8 cellular contexts compared by ENCODE assay signal in genomic region chr11:9314291-9315077, GRCh38.
DNase-seq lines count a peak whose midpoint lies in the region; ATAC-seq and TF ChIP-seq lines count a peak whose summit lies in the region.

Gene TMEM41B (minus strand): TSS chr11:9314593. CDS start chr11:9314441, 152 bp downstream.

- peak; percentile 86 for TF ChIP-seq POLR2A in GM18951 (IDR thresholded peaks at IDR 0.05; ENCODE audit: extremely low read depth, insufficient read depth, insufficient read length)

- peak; percentile 98 for ATAC-seq in HG03196 (IDR thresholded peaks at IDR 0.05; ENCODE audit: unreplicated experiment)

- peak; percentile 100 for DNase-seq in AG08395 (ENCODE audit: low spot score)
- peak; percentile 98 for DNase-seq in NCI-H345 (lab: John Stamatoyannopoulos, UW)
- peak; percentile 99 for DNase-seq in activated CD4-positive, CD25-positive, alpha-beta regulatory T cell (lab: John Stamatoyannopoulos, UW)
- peak; percentile 98 for DNase-seq in central memory CD4-positive, alpha-beta T cell
- DNase-seq in iris pigment epithelial cell (ENCODE audit: low read depth), result peak; percentile 98
- peak; percentile 99 for DNase-seq in stimulated activated CD4-positive, alpha-beta T cell treated with anti-CD3 and anti-CD28 coated beads, Interleukin-12 subunit alpha, Interleukin-12 subunit beta, amount 100 ng/mL, for 4 hours

- in situ Hi-C loops in GM18951 (cut with MboI; ENCODE audit: low sequenced_read_pairs, unreplicated experiment), result no loop called here

Comparison
In these comparisons a context has a peak if more than half of its experiments do, and no peak if none do; other contexts are left out.
1. Peak in every context shown above with its lines: DNase-seq and ATAC-seq.